In the genomic region with DNA sequence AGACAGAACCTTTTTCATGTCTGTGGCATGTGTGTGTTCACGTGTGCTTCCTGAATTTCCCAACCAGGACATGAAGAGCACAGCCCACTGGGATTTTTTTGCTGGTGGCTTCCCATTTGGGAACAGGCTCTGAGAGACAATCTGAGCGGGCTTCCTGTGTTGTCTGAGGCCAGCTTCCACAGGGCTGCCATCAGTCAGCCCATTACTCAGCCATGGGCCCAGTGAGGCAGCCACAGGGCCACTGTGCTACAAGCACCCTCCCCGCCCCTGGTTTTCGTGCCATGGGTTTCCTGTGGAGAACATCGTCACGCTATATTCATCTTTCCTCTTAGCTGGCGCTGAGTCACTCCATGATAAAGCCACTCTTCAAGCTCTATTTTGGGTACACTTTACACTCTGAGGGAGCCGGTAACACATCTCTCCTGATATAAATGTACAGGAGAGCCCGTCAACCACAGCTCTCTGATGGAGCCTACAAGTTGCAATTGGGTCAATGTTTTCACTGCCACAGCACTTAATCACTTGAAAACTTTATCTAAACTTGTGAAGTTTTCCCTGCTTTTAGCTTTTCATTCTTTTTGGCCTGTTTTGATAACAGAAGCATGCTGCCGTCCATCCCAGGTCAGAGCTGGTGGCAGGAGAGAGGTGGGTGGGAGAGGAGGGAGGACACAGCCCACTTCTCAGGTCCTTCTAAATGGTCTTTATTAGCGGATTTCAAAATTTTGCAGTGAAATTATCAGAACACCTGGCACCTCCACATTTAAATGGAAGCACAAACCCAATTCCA, we compare ENCODE assay signal across 1 cellular context.
TF ChIP-seq lines count a peak whose summit lies in the region.

No MANE protein-coding gene starts in this region.

TF ChIP-seq in HepG2, 621 proteins besides CTCF, POLR2A, EP300 and RAD21 (continued from another document):
- TF ChIP-seq, protein P1, sequence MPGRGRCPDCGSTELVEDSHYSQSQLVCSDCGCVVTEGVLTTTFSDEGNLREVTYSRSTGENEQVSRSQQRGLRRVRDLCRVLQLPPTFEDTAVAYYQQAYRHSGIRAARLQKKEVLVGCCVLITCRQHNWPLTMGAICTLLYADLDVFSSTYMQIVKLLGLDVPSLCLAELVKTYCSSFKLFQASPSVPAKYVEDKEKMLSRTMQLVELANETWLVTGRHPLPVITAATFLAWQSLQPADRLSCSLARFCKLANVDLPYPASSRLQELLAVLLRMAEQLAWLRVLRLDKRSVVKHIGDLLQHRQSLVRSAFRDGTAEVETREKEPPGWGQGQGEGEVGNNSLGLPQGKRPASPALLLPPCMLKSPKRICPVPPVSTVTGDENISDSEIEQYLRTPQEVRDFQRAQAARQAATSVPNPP (CRISPR knock-in tag; IDR thresholded peaks at IDR 0.05), result no peak
- no peak for TF ChIP-seq ATF7-NPFF (CRISPR knock-in tag; IDR thresholded peaks at IDR 0.05; ENCODE audit: low read depth)
- 0 out of 2 replicates have a peak, but pooled peaks have one; percentile 11 for TF ChIP-seq ZNF629 (CRISPR knock-in tag; conservative IDR thresholded peaks at IDR 0.05)
- TF ChIP-seq ZNF292 (CRISPR knock-in tag; IDR thresholded peaks at IDR 0.05; ENCODE audit: borderline replicate concordance, low read depth), result no peak
